ENCODE assay signal across 26 cellular contexts in genomic region chr4:77449996-77450395, GRCh38.
"Had no signal": no experiment of that assay in that cellular context is flagged by ENCODE, and none has a peak within 500 bp of the region (broad histone marks: within the 10 kb centered on the region; RNA-seq: fewer than 3 reads in every experiment).

No MANE protein-coding gene starts in this region.

- H3K9me3 ChIP-seq: mucosa of descending colon, ovary, prostate gland, stomach, testis, thyroid gland, transverse colon, upper lobe of left lung had no signal

- DNase-seq: hippocampal formation; kidney glomerular epithelial cell; left cardiac atrium; midbrain; mucosa of descending colon; naive thymus-derived CD4-positive, alpha-beta T cell; ovary; retina; right cardiac atrium; stimulated activated CD4-positive, alpha-beta T cell treated with anti-CD3 and anti-CD28 coated beads, Interleukin-12 subunit alpha, Interleukin-12 subunit beta, amount 100 ng/mL, for 4 hours; stimulated activated CD4-positive, alpha-beta T cell treated with anti-CD3 and anti-CD28 coated beads, Interleukin-15, amount 100 ng/mL, for 24 hours; stimulated activated CD4-positive, alpha-beta T cell treated with anti-CD3 and anti-CD28 coated beads, Interleukin-2, amount 100 ng/mL, for 24 hours; stimulated activated CD4-positive, alpha-beta T cell treated with anti-CD3 and anti-CD28 coated beads, Interleukin-4, amount 100 ng/mL, for 1 hour; stimulated activated naive B cell treated with anti-CD40 and anti-IgM and Interleukin-4, amounts not matched to agents 10 μg/mL and 1 μg/mL and 100 μg/mL, for 72 hours; stimulated activated naive CD8-positive, alpha-beta T cell treated with anti-CD3 and anti-CD28 coated beads, Interleukin-15, Interleukin-2, amounts not matched to agents 100 U/mL and 50 U/mL, for 24 hours; stomach; testis; thyroid gland; transverse colon; upper lobe of left lung had no signal

- H3K4me1 Mint-ChIP-seq: naive thymus-derived CD4-positive, alpha-beta T cell; stimulated activated naive B cell treated with anti-CD40 and anti-IgM and Interleukin-4, amounts not matched to agents 10 μg/mL and 1 μg/mL and 100 μg/mL, for 72 hours had no signal

- H3K36me3 ChIP-seq: ovary, prostate gland, stomach, thyroid gland, transverse colon, upper lobe of left lung had no signal

- H3K27ac ChIP-seq: ovary, prostate gland, skin epidermis, stomach, testis, thyroid gland, transverse colon, upper lobe of left lung had no signal

- H3K4me3 ChIP-seq: lung, mucosa of descending colon, ovary, prostate gland, skin epidermis, stomach, testis, thyroid gland, transverse colon, upper lobe of left lung had no signal

- ATAC-seq: left lobe of liver; mucosa of descending colon; naive thymus-derived CD4-positive, alpha-beta T cell; natural killer cell treated with Interleukin-12 subunit alpha and Interleukin-12 subunit beta and Interleukin-15 and Interleukin-18, amount 100 ng/mL, for 72 hours; right cardiac atrium; sciatic nerve; stimulated activated naive B cell treated with anti-CD40 and anti-IgM and Interleukin-4, amounts not matched to agents 10 μg/mL and 1 μg/mL and 100 μg/mL, for 72 hours; stimulated activated naive CD8-positive, alpha-beta T cell treated with anti-CD3 and anti-CD28 coated beads, Interleukin-15, Interleukin-2, amounts not matched to agents 100 U/mL and 50 U/mL, for 24 hours had no signal

- H3K27ac Mint-ChIP-seq: naive thymus-derived CD4-positive, alpha-beta T cell; natural killer cell treated with Interleukin-12 subunit alpha and Interleukin-12 subunit beta and Interleukin-15 and Interleukin-18, amount 100 ng/mL, for 72 hours; stimulated activated naive B cell treated with anti-CD40 and anti-IgM and Interleukin-4, amounts not matched to agents 10 μg/mL and 1 μg/mL and 100 μg/mL, for 72 hours had no signal

- H3K4me1 ChIP-seq: prostate gland, stomach, testis, thyroid gland, transverse colon had no signal

- H3K36me3 Mint-ChIP-seq: naive thymus-derived CD4-positive, alpha-beta T cell; natural killer cell treated with Interleukin-12 subunit alpha and Interleukin-12 subunit beta and Interleukin-15 and Interleukin-18, amount 100 ng/mL, for 72 hours; stimulated activated naive B cell treated with anti-CD40 and anti-IgM and Interleukin-4, amounts not matched to agents 10 μg/mL and 1 μg/mL and 100 μg/mL, for 72 hours had no signal

- H3K4me3 Mint-ChIP-seq: naive thymus-derived CD4-positive, alpha-beta T cell; natural killer cell treated with Interleukin-12 subunit alpha and Interleukin-12 subunit beta and Interleukin-15 and Interleukin-18, amount 100 ng/mL, for 72 hours; stimulated activated naive B cell treated with anti-CD40 and anti-IgM and Interleukin-4, amounts not matched to agents 10 μg/mL and 1 μg/mL and 100 μg/mL, for 72 hours had no signal

- H3K9me3 Mint-ChIP-seq: naive thymus-derived CD4-positive, alpha-beta T cell; natural killer cell treated with Interleukin-12 subunit alpha and Interleukin-12 subunit beta and Interleukin-15 and Interleukin-18, amount 100 ng/mL, for 72 hours; stimulated activated naive B cell treated with anti-CD40 and anti-IgM and Interleukin-4, amounts not matched to agents 10 μg/mL and 1 μg/mL and 100 μg/mL, for 72 hours had no signal

- H3K27me3 ChIP-seq: ovary, stomach, testis, thyroid gland, transverse colon, upper lobe of left lung had no signal
